ENCODE assay signal across 20 cellular contexts in genomic region chr6:143286280-143286795, GRCh38.
DNase-seq lines count a peak whose midpoint lies in the region; TF ChIP-seq lines count a peak whose summit lies in the region.
"Had no signal": no experiment of that assay in that cellular context is flagged by ENCODE, and none has a peak within 500 bp of the region (broad histone marks: within the 10 kb centered on the region; RNA-seq: fewer than 3 reads in every experiment).

No MANE protein-coding gene starts in this region.

- H3K27ac Mint-ChIP-seq in brain = peak overlapping the region in 3 of 5 experiments; percentile 72 to 79 (median 75)
- H3K27ac Mint-ChIP-seq: activated naive CD4-positive, alpha-beta T cell treated with anti-CD3 and anti-CD28 coated beads, Interleukin-2, amount 50 U/mL, for 72 hours; T-helper 1 cell treated with Interleukin-12 subunit alpha and Interleukin-12 subunit beta and Interleukin-4 antibody, amounts not matched to agents 30 μg/mL and 1 μg/mL, for 36 hours had no signal

- no peaks in the 10 kb centered on the region for H3K27me3 Mint-ChIP-seq in brain
- H3K27me3 Mint-ChIP-seq: CD4-positive, CD25-positive, alpha-beta regulatory T cell had no signal

- H3K4me3 ChIP-seq in fibroblast of the aortic adventitia (ENCODE audit: low read depth, low read length) (no peak overlapping the region), retinal pigment epithelial cell (ENCODE audit: low read length) (no peak overlapping the region)
- H3K4me3 ChIP-seq: colonic mucosa, GM12878 had no signal

- TF ChIP-seq CTCF in brain (conservative IDR thresholded peaks at IDR 0.05) = no peak
- no peak for TF ChIP-seq CTCF in fibroblast of the aortic adventitia (IDR thresholded peaks at IDR 0.05; ENCODE audit: insufficient read depth, low read length)
- TF ChIP-seq CTCF in retinal pigment epithelial cell (conservative IDR thresholded peaks at IDR 0.05; ENCODE audit: low read depth, low read length) = no peak

- H3K4me1 Mint-ChIP-seq in brain = peaks cover 18% of the 10 kb centered on the region
- H3K4me1 Mint-ChIP-seq: CD4-positive, CD25-positive, alpha-beta regulatory T cell had no signal

- H3K36me3 Mint-ChIP-seq in brain = peaks cover 33% of the 10 kb centered on the region
- H3K36me3 Mint-ChIP-seq: activated naive CD4-positive, alpha-beta T cell treated with anti-CD3 and anti-CD28 coated beads, Interleukin-2, amount 50 U/mL, for 72 hours had no signal

- no peak overlapping the region for H3K4me3 Mint-ChIP-seq in brain
- H3K4me3 Mint-ChIP-seq: CD4-positive, CD25-positive, alpha-beta regulatory T cell; T-helper 1 cell treated with Interleukin-12 subunit alpha and Interleukin-12 subunit beta and Interleukin-4 antibody, amounts not matched to agents 30 μg/mL and 1 μg/mL, for 36 hours had no signal

- H3K9me3 Mint-ChIP-seq in brain = no peaks in the 10 kb centered on the region
- H3K9me3 Mint-ChIP-seq: activated naive CD4-positive, alpha-beta T cell treated with anti-CD3 and anti-CD28 coated beads, Interleukin-2, amount 50 U/mL, for 72 hours; CD4-positive, CD25-positive, alpha-beta regulatory T cell; T-helper 1 cell treated with Interleukin-12 subunit alpha and Interleukin-12 subunit beta and Interleukin-4 antibody, amounts not matched to agents 30 μg/mL and 1 μg/mL, for 36 hours had no signal

- DNase-seq in NCI-H1048 (lab: John Stamatoyannopoulos, UW) = peak; percentile 19
- peak; percentile 80 for DNase-seq in fibroblast of the aortic adventitia (ENCODE audit: low read depth)
- peak; percentile 17 for DNase-seq in retinal pigment epithelial cell (ENCODE audit: low read depth)
- DNase-seq in NCI-H1417 (lab: John Stamatoyannopoulos, UW) = no peak
- DNase-seq in mucosa of gallbladder (ENCODE audit: low spot score) = no peak
- DNase-seq in ureter (ENCODE audit: low spot score) = no peak
- DNase-seq: activated CD4-positive, alpha-beta T cell treated with anti-CD3 and anti-CD28 coated beads for 4 hours; activated T-cell treated with anti-CD3 and anti-CD28 coated beads for 4 hours; CD4-positive, CD25-positive, alpha-beta regulatory T cell; colonic mucosa; foreskin melanocyte; H7; midbrain; MV-4-11; NCI-H2107; nucleus accumbens had no signal

Comparison
In these comparisons a context has a peak if more than half of its experiments do, and no peak if none do; other contexts are left out.
1. DNase-seq: peak in NCI-H1048 (single experiment), fibroblast of the aortic adventitia (single experiment) and retinal pigment epithelial cell (single experiment); none in NCI-H1417 (0 of 3), mucosa of gallbladder (single experiment) and ureter (single experiment).